In the genomic region with DNA sequence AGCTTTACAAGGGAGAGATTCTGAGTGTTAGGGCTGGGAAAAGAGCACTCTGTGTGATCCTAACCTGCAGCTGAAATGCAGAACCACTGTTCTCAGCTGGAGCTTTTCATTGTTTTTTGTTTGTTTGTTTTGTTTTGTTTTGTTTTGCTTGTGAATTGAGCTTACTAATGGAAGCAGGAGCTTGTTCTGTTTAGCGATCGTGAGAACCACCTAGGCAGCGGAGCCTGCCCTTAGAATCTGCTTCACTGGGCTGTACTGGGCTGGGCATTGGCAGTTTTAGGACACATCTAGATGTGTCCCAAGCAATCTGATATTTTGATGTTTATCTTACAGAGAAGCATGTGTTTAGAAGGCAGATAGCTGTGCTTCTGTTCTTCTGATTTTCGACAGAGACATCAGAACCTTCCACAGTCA, we compare ENCODE assay signal across 1 cellular context.
TF ChIP-seq lines count a peak whose summit lies in the region.

No MANE protein-coding gene starts in this region.

TF ChIP-seq in SK-N-SH treated with all-trans-retinoic acid at 6 μM for 48 hours, 23 proteins besides CTCF, POLR2A, EP300 and RAD21 (continued from another document):
- TF ChIP-seq, protein P1, sequence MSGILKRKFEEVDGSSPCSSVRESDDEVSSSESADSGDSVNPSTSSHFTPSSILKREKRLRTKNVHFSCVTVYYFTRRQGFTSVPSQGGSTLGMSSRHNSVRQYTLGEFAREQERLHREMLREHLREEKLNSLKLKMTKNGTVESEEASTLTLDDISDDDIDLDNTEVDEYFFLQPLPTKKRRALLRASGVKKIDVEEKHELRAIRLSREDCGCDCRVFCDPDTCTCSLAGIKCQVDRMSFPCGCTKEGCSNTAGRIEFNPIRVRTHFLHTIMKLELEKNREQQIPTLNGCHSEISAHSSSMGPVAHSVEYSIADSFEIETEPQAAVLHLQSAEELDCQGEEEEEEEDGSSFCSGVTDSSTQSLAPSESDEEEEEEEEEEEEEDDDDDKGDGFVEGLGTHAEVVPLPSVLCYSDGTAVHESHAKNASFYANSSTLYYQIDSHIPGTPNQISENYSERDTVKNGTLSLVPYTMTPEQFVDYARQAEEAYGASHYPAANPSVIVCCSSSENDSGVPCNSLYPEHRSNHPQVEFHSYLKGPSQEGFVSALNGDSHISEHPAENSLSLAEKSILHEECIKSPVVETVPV (CRISPR knock-in tag; IDR thresholded peaks at IDR 0.05), result no peak
- no peak for TF ChIP-seq ISL1 (CRISPR knock-in tag; IDR thresholded peaks at IDR 0.05)
